In the genomic region with DNA sequence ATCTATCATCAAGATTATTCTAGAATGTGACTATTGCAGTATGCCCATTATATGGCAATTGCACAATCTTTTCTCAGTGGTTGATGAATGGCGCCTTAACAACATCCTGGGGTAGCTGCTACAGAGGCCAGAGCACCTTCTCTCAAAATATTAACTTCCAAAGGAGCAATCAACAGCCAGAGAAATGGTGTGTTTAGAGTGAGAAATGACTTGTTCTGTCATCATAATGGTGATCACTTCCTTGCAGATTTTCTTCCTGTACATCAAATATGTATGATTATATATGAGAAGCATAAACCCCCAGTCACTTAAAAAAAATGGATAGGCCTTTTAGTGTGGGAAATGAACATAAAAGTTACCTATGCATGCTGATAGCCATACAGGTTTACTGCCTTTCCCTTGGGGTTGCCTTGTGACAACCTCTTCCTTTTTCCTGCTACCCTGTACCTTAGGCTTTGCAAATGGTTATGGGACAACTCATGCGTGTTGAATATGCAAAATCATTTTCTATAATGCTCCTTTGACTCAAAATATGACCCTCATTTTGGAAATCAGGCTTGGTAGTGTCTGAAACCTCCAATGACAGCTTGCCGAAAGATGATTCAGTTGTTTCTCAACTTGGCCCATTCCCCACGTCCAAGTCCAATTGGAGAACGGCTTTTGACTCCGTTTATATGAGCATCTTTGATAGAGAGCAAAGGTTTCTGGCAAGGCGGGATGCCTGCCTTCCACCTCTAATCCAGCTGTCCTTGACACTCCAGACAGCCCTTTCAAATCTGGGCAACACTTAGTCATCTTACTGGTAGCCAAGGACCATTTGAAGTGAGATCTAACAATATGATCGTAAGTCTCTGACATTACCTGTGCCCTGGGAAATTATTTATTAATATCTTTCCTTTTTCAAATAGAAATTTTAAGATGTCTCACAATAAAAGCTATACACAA, we compare ENCODE assay signal across 14 cellular contexts.
DNase-seq lines count a peak whose midpoint lies in the region; ATAC-seq and TF ChIP-seq lines count a peak whose summit lies in the region.
"Had no signal": no experiment of that assay in that cellular context is flagged by ENCODE, and none has a peak within 500 bp of the region (broad histone marks: within the 10 kb centered on the region; RNA-seq: fewer than 3 reads in every experiment).

No MANE protein-coding gene starts in this region.

- H3K4me1 ChIP-seq in psoas muscle: no peaks in the 10 kb centered on the region

- POLR2A ChIA-PET in CD4-positive, alpha-beta T cell (lab: Charles Lee): interaction anchor here (1.2 kb wide), 1 partner anchor 8 kb away, joined by 3 read pairs; no protein-coding TSS in a partner anchor

- H3K36me3 ChIP-seq in psoas muscle (ENCODE audit: insufficient read depth in 1 of 2, low read depth in 1 of 2): no peaks in the 10 kb centered on the region
- H3K36me3 ChIP-seq: left ventricle myocardium inferior had no signal

- no peaks in the 10 kb centered on the region for H3K36me3 Mint-ChIP-seq in progenitor cell of endocrine pancreas (ENCODE audit: insufficient read depth)
- H3K36me3 Mint-ChIP-seq in CD4-positive, alpha-beta T cell (ENCODE audit: low read depth): no peaks in the 10 kb centered on the region
- H3K36me3 Mint-ChIP-seq: activated naive CD4-positive, alpha-beta T cell treated with anti-CD3 and anti-CD28 coated beads, Interleukin-2, amount 50 U/mL, for 24 hours; type B pancreatic cell had no signal

- H3K27ac ChIP-seq in psoas muscle: no peak overlapping the region
- no peak overlapping the region for H3K27ac ChIP-seq in CD4-positive, alpha-beta T cell (ENCODE audit: low read depth, low read length)

- TF ChIP-seq CTCF in psoas muscle (IDR thresholded peaks at IDR 0.05) (no peak), progenitor cell of endocrine pancreas (IDR thresholded peaks at IDR 0.05; ENCODE audit: unreplicated experiment) (no peak)
- no peak for TF ChIP-seq CTCF in CD4-positive, alpha-beta T cell (IDR thresholded peaks at IDR 0.05)

- no peak overlapping the region for H3K4me3 Mint-ChIP-seq in progenitor cell of endocrine pancreas (ENCODE audit: low read depth)
- H3K4me3 Mint-ChIP-seq in CD4-positive, alpha-beta T cell: no peak overlapping the region
- H3K4me3 Mint-ChIP-seq: activated CD4-positive, alpha-beta T cell treated with anti-CD3 and anti-CD28 coated beads, Interleukin-2, amount 10 ng/mL, durations not matched to agents 7 days and 5 days; activated naive CD4-positive, alpha-beta T cell treated with anti-CD3 and anti-CD28 coated beads, Interleukin-2, amount 50 U/mL, for 24 hours; type B pancreatic cell had no signal

- intact Hi-C loops in psoas muscle (cut with DNase I): no loop called here
- intact Hi-C loops in CD4-positive, alpha-beta T cell (cut with DNase I, micrococcal nuclease): loop anchor here in 1 of 2 experiments (10.0 kb wide), 1 partner anchor 65 kb away; a partner anchor contains a TSS

- no peak overlapping the region for H3K27ac Mint-ChIP-seq in progenitor cell of endocrine pancreas
- H3K27ac Mint-ChIP-seq in CD4-positive, alpha-beta T cell: no peak overlapping the region
- H3K27ac Mint-ChIP-seq: activated CD4-positive, alpha-beta T cell treated with anti-CD3 and anti-CD28 coated beads, Interleukin-2, amount 10 ng/mL, durations not matched to agents 7 days and 5 days; activated naive CD4-positive, alpha-beta T cell treated with anti-CD3 and anti-CD28 coated beads, Interleukin-2, amount 50 U/mL, for 24 hours; type B pancreatic cell had no signal

- ATAC-seq in GM18907 (IDR thresholded peaks at IDR 0.05; ENCODE audit: unreplicated experiment) (peak; percentile 84), GM21619 (IDR thresholded peaks at IDR 0.05; ENCODE audit: unreplicated experiment) (peak; percentile 86), HG03139 (IDR thresholded peaks at IDR 0.05; ENCODE audit: unreplicated experiment) (peak; percentile 80), psoas muscle (peak; percentile 69 to 84 (median 74))
- no peak for ATAC-seq in CD4-positive, alpha-beta T cell (ENCODE audit: poor library complexity)
- ATAC-seq: SK-N-SH treated with all-trans-retinoic acid at 6 μM for 48 hours had no signal

- no peak overlapping the region for H3K4me3 ChIP-seq in psoas muscle
- H3K4me3 ChIP-seq: left ventricle myocardium inferior had no signal

- WGBS in psoas muscle, 3 donors: 56 to 74% (median 60%) methylated on average over 8 of the region's 8 CpGs

- no peak for DNase-seq in psoas muscle
- no peak for DNase-seq in hippocampal formation (lab: John Stamatoyannopoulos, UW)
- no peak for DNase-seq in progenitor cell of endocrine pancreas (ENCODE audit: low spot score, unreplicated experiment)
- DNase-seq in NCI-H2196 treated with DMSO at 0.1 percent for 48 hours (lab: John Stamatoyannopoulos, UW; ENCODE audit: unreplicated experiment): no peak
- no peak for DNase-seq in CD4-positive, alpha-beta T cell
- DNase-seq: activated CD4-positive, alpha-beta T cell treated with anti-CD3 and anti-CD28 coated beads, Interleukin-2, amount 10 ng/mL, durations not matched to agents 7 days and 5 days; left ventricle myocardium inferior; NCI-H69 had no signal

- no peaks in the 10 kb centered on the region for H3K27me3 ChIP-seq in psoas muscle (ENCODE audit: insufficient read depth in 3 of 3, low read length in 2 of 3)
- H3K27me3 ChIP-seq in CD4-positive, alpha-beta T cell (ENCODE audit: control insufficient read depth, insufficient read depth, low read length): no peaks in the 10 kb centered on the region

- no peaks in the 10 kb centered on the region for H3K9me3 Mint-ChIP-seq in progenitor cell of endocrine pancreas (ENCODE audit: low read depth)
- H3K9me3 Mint-ChIP-seq in CD4-positive, alpha-beta T cell: no peaks in the 10 kb centered on the region
- H3K9me3 Mint-ChIP-seq: activated CD4-positive, alpha-beta T cell treated with anti-CD3 and anti-CD28 coated beads, Interleukin-2, amount 10 ng/mL, durations not matched to agents 7 days and 5 days; activated naive CD4-positive, alpha-beta T cell treated with anti-CD3 and anti-CD28 coated beads, Interleukin-2, amount 50 U/mL, for 24 hours; type B pancreatic cell had no signal

- CTCF ChIA-PET in CD4-positive, alpha-beta T cell (lab: Charles Lee): no interaction called here

- no peaks in the 10 kb centered on the region for H3K4me1 Mint-ChIP-seq in progenitor cell of endocrine pancreas (ENCODE audit: low read depth)
- H3K4me1 Mint-ChIP-seq in CD4-positive, alpha-beta T cell (ENCODE audit: low read depth): peaks cover 40% of the 10 kb centered on the region

- H3K27me3 Mint-ChIP-seq in progenitor cell of endocrine pancreas: no peaks in the 10 kb centered on the region
- no peaks in the 10 kb centered on the region for H3K27me3 Mint-ChIP-seq in CD4-positive, alpha-beta T cell
- H3K27me3 Mint-ChIP-seq: activated CD4-positive, alpha-beta T cell treated with anti-CD3 and anti-CD28 coated beads, Interleukin-2, amount 10 ng/mL, durations not matched to agents 7 days and 5 days; activated naive CD4-positive, alpha-beta T cell treated with anti-CD3 and anti-CD28 coated beads, Interleukin-2, amount 50 U/mL, for 24 hours; type B pancreatic cell had no signal

- no peaks in the 10 kb centered on the region for H3K9me3 ChIP-seq in psoas muscle
- no peaks in the 10 kb centered on the region for H3K9me3 ChIP-seq in CD4-positive, alpha-beta T cell (ENCODE audit: control insufficient read depth, low read length)
- H3K9me3 ChIP-seq: left ventricle myocardium inferior had no signal
